ENCODE assay signal across 8 cellular contexts in the genomic region with DNA sequence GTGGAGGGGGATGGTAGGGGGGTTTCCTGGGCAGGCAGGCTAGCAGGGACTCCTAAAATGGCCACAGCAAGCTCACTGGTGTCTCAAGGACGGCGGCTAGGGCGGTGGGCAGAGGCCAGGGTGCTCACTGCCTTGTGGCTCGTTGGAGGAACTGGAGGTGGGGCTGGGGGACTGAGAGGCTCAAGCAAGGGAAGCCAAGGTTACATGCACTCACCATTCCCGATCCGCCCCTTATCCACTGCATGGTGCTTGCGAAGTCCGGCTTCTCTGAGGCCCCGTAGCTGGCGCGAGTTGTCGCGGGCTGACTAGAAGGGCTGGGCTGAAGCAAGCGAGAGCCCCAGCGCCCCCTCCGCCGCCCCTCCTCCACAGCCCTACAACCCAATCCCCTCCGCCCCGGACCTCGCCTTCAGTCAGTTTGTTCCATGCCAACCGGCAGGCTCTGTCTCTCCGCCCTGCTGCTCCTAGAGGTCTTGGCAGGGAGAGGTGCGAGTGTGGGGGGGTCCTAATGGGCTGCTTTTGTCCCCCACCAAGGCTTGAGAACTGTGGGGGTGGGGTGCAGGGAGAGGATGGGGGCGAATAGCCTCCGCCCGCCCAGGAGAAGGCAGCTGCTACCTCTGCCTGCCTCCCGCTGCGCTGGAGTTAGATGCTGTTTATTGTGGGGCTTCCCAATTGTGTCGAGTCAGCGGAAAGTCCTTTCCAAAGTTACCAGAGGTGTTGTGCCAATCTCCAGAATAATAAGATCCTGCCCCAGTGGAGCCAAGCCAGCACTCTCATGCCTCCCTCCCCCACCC. TPM values are rescaled to one million over a fixed set of nuclear protein-coding genes. Genes with fewer than 3 reads are reported as not detected.
A peak's percentile ranks its signal among the peaks of the same experiment; 100 is the strongest.
DNase-seq lines count a peak whose midpoint lies in the region; ATAC-seq, FAIRE-seq and TF ChIP-seq lines count a peak whose summit lies in the region.

A gene (minus strand): TSS at position 313 of the 791 bp plus-strand sequence. CDS start 69 bp downstream, at position 244.

- H3K4me1 ChIP-seq in BLaER1 treated with 17β-estradiol and CSF1 and Interleukin-3, amounts not matched to agents 10 nM and 100 nM: peaks cover 0 to 19% (median 13%) of the 10 kb centered on the region in 10 experiments; a peak in 16 of 20 replicates
- H3K4me1 ChIP-seq in HUES6 (ENCODE audit: control insufficient read depth, insufficient read depth, low read length): peaks cover 11% of the 10 kb centered on the region; the same call in 1 of the 2 replicates

- DNase-seq in astrocyte of the hippocampus (ENCODE audit: low read depth, low spot score): peak; percentile 39
- peak; percentile 59 for DNase-seq in sciatic nerve (ENCODE audit: low spot score)
- no peak for DNase-seq in kidney glomerular epithelial cell (lab: John Stamatoyannopoulos, UW)
- no peak for DNase-seq in GM12891 (ENCODE audit: insufficient read length, low spot score)

- H3K4me3 ChIP-seq in BLaER1 treated with 17β-estradiol and CSF1 and Interleukin-3, amounts not matched to agents 10 nM and 100 nM: peak within 1 kb of the TSS; percentile 44 to 69 (median 59)
- H3K4me3 ChIP-seq in HUES6 (ENCODE audit: low read depth, low read length): peak within 1 kb of the TSS; percentile 64
- peak within 1 kb of the TSS; percentile 58 for H3K4me3 ChIP-seq in iPS-18c (ENCODE audit: insufficient read depth, low read depth, low read length)

- peaks cover 0 to 17% (median 0%) of the 10 kb centered on the region in 11 experiments; a peak in 7 of 22 replicates for H3K27me3 ChIP-seq in BLaER1 treated with 17β-estradiol and CSF1 and Interleukin-3, amounts not matched to agents 10 nM and 100 nM
- no peaks in the 10 kb centered on the region for H3K27me3 ChIP-seq in HUES6 (ENCODE audit: control insufficient read depth, insufficient read depth, low read length)

- H3K9me3 ChIP-seq in BLaER1 treated with 17β-estradiol and CSF1 and Interleukin-3, amounts not matched to agents 10 nM and 100 nM (replicated peaks in 1 of 11): peaks cover 2 to 7% (median 3%) of the 10 kb centered on the region in 11 experiments; a peak in 19 of 22 replicates
- H3K9me3 ChIP-seq in HUES6 (ENCODE audit: control insufficient read depth, insufficient read depth, low read depth, low read length): peaks cover 26% of the 10 kb centered on the region
- peaks cover 3% of the 10 kb centered on the region for H3K9me3 ChIP-seq in iPS-18c (ENCODE audit: control insufficient read depth, insufficient read depth, low read length)

- peak within 1 kb of the TSS in 10 of 11 experiments; percentile 36 to 74 (median 64); a peak in 18 of 22 replicates for H3K27ac ChIP-seq in BLaER1 treated with 17β-estradiol and CSF1 and Interleukin-3, amounts not matched to agents 10 nM and 100 nM
- H3K27ac ChIP-seq in HUES6 (ENCODE audit: low read depth, low read length): peak within 1 kb of the TSS; percentile 31

- no peaks in the 10 kb centered on the region for H4K20me1 ChIP-seq in BLaER1 treated with 17β-estradiol and CSF1 and Interleukin-3, amounts not matched to agents 10 nM and 100 nM

- intact Hi-C loops in sciatic nerve (cut with DNase I): no loop called here

- H3K36me3 ChIP-seq in BLaER1 treated with 17β-estradiol and CSF1 and Interleukin-3, amounts not matched to agents 10 nM and 100 nM: no peaks in the 10 kb centered on the region
- no peaks in the 10 kb centered on the region for H3K36me3 ChIP-seq in HUES6 (ENCODE audit: control insufficient read depth, insufficient read depth, low read length)

- H3K4me2 ChIP-seq in BLaER1 treated with 17β-estradiol and CSF1 and Interleukin-3, amounts not matched to agents 10 nM and 100 nM: peak within 1 kb of the TSS; percentile 72 to 81 (median 76)

- TF ChIP-seq POLR2A in GM12891 (IDR thresholded peaks at IDR 0.05; ENCODE audit: low read depth, low read length): no peak

- ATAC-seq in sciatic nerve (peak; percentile 83), HG02642 (IDR thresholded peaks at IDR 0.05; ENCODE audit: poor library complexity, unreplicated experiment) (no peak)

- FAIRE-seq in GM12891 (lab: Jason Lieb, UNC): no peak

- H3K9ac ChIP-seq in BLaER1 treated with 17β-estradiol and CSF1 and Interleukin-3, amounts not matched to agents 10 nM and 100 nM: peak within 1 kb of the TSS; percentile 48 to 75 (median 69); a peak in 21 of 22 replicates
- H3K9ac ChIP-seq in HUES6 (ENCODE audit: low read length): peak within 1 kb of the TSS; percentile 81

TF ChIP-seq in GM12891, 5 proteins besides CTCF, POLR2A, EP300 and RAD21:
- TF ChIP-seq PAX5 (IDR thresholded peaks at IDR 0.05; ENCODE audit: insufficient read depth, low read length, severe bottlenecking): no peak
- no peak for TF ChIP-seq POU2F2 (IDR thresholded peaks at IDR 0.05; ENCODE audit: low read depth, low read length)
- TF ChIP-seq SPI1 (IDR thresholded peaks at IDR 0.05; ENCODE audit: low read depth, low read length): no peak
- no peak for TF ChIP-seq POLR2AphosphoS5 (IDR thresholded peaks at IDR 0.05; ENCODE audit: low read depth, low read length)
- no peak for TF ChIP-seq TAF1 (IDR thresholded peaks at IDR 0.05; ENCODE audit: low read depth, low read length)

RNA-seq across cellular contexts. Expression of the gene that starts here (rescaled TPM):
- 33.0 TPM for total RNA-seq in sciatic nerve
- 10.0 TPM for polyA plus RNA-seq in GM12891 (2012; ENCODE audit: low read depth, missing spikeins)

Comparison
In these comparisons a context has a peak if more than half of its experiments do, and no peak if none do; other contexts are left out.
1. DNase-seq: peak in astrocyte of the hippocampus (single experiment) and sciatic nerve (single experiment); none in kidney glomerular epithelial cell (single experiment) and GM12891 (single experiment).
2. Peak in every context shown above with its lines, with median percentiles within 50 percentile points of each other: H3K4me3 ChIP-seq.